In genomic region chr1:6026095-6026809, GRCh38 we compare ENCODE assay signal across 8 cellular contexts.
DNase-seq lines count a peak whose midpoint lies in the region; ATAC-seq and TF ChIP-seq lines count a peak whose summit lies in the region.

No MANE protein-coding gene starts in this region.

- peak overlapping the region; percentile 66 for H3K4me3 ChIP-seq in DOHH2 (ENCODE audit: low read length)

- peaks cover 32% of the 10 kb centered on the region for H3K27me3 ChIP-seq in DOHH2 (ENCODE audit: control insufficient read depth, low read length)

- no peaks in the 10 kb centered on the region for H3K36me3 ChIP-seq in DOHH2 (ENCODE audit: control insufficient read depth, low read length)

- no peak for TF ChIP-seq CTCF in DOHH2 (IDR thresholded peaks at IDR 0.05; ENCODE audit: low read depth, low read length, poor library complexity, severe bottlenecking)

- H3K9me3 ChIP-seq in DOHH2 (ENCODE audit: control insufficient read depth, insufficient read depth, low read length): no peaks in the 10 kb centered on the region

- DNase-seq in HUDEP-2 (lab: John Stamatoyannopoulos, UW; ENCODE audit: unreplicated experiment in 76 of 76): peak in 74 of 76 experiments; percentile 17 to 90 (median 73)
- DNase-seq in SHP77 (lab: John Stamatoyannopoulos, UW): peak; percentile 89 to 94
- peak; percentile 94 for DNase-seq in activated gamma-delta T cell (lab: John Stamatoyannopoulos, UW)
- peak; percentile 37 for DNase-seq in hepatic stellate cell (ENCODE audit: low spot score)
- peak; percentile 77 to 78 for DNase-seq in stimulated activated CD4-positive, alpha-beta T cell treated with anti-CD3 and anti-CD28 coated beads, Interleukin-1b, Interleukin-23, amount 100 ng/mL, for 1 hour (ENCODE audit: low read depth in 2 of 2)
- DNase-seq in HuH-7.5 (ENCODE audit: low spot score): no peak

- H3K4me2 ChIP-seq in DOHH2 (ENCODE audit: low read length): peak overlapping the region; percentile 62

- peaks cover 8% of the 10 kb centered on the region for H4K20me1 ChIP-seq in DOHH2 (ENCODE audit: control insufficient read depth, insufficient read depth, low read depth, low read length)

- ATAC-seq in GM21423 (IDR thresholded peaks at IDR 0.05; ENCODE audit: unreplicated experiment): peak; percentile 81

- H3K27ac ChIP-seq in DOHH2 (ENCODE audit: low read depth, low read length): no peak overlapping the region

- no peaks in the 10 kb centered on the region for H3F3A ChIP-seq in DOHH2 (ENCODE audit: control insufficient read depth, insufficient read depth)

- no peaks in the 10 kb centered on the region for H3K79me2 ChIP-seq in DOHH2 (ENCODE audit: control insufficient read depth, low read length)

- peaks cover 42% of the 10 kb centered on the region for H3K4me1 ChIP-seq in DOHH2 (ENCODE audit: control insufficient read depth, low read length)

- H3K9me2 ChIP-seq in DOHH2 (replicated peaks; ENCODE audit: control insufficient read depth, low read length): no peaks in the 10 kb centered on the region
